Comparison of ENCODE assay signal across 16 cellular contexts in genomic region chr16:4321286-4322120, GRCh38. TPM values are rescaled to one million over a fixed set of nuclear protein-coding genes. Genes with fewer than 3 reads are reported as not detected.
DNase-seq lines count a peak whose midpoint lies in the region; ATAC-seq and TF ChIP-seq lines count a peak whose summit lies in the region.
"Had no signal": no experiment of that assay in that cellular context is flagged by ENCODE, and none has a peak within 500 bp of the region (broad histone marks: within the 10 kb centered on the region; RNA-seq: fewer than 3 reads in every experiment).

No MANE protein-coding gene starts in this region.

- no peak for TF ChIP-seq EP300 in esophagus muscularis mucosa (IDR thresholded peaks at IDR 0.05)

- H3K27me3 ChIP-seq in RWPE2 (ENCODE audit: insufficient read depth, poor library complexity, severe bottlenecking), result no peaks in the 10 kb centered on the region
- no peaks in the 10 kb centered on the region for H3K27me3 ChIP-seq in esophagus muscularis mucosa
- H3K27me3 ChIP-seq in osteoblast (ENCODE audit: insufficient read depth, low read length), result no peaks in the 10 kb centered on the region
- H3K27me3 ChIP-seq in upper lobe of right lung, result no peaks in the 10 kb centered on the region

- H3K36me3 ChIP-seq in RWPE2 (ENCODE audit: low read depth) (no peaks in the 10 kb centered on the region), esophagus muscularis mucosa (no peaks in the 10 kb centered on the region), osteoblast (ENCODE audit: insufficient read depth, low read length) (no peaks in the 10 kb centered on the region), upper lobe of right lung (no peaks in the 10 kb centered on the region)
- H3K36me3 ChIP-seq: colonic mucosa had no signal

- peak overlapping the region; percentile 94 for H3K27ac ChIP-seq in RWPE2 (ENCODE audit: poor library complexity, severe bottlenecking)
- peak overlapping the region; percentile 96 to 97 (median 96) for H3K27ac ChIP-seq in esophagus muscularis mucosa (replicated peaks in 1 of 4)
- H3K27ac ChIP-seq in osteoblast (ENCODE audit: low read depth, low read length), result no peak overlapping the region
- peak overlapping the region; percentile 36 for H3K27ac ChIP-seq in upper lobe of right lung
- H3K27ac ChIP-seq: colonic mucosa, KMS-11 had no signal

- H3K4me1 ChIP-seq in RWPE2 (ENCODE audit: insufficient read depth, poor library complexity, severe bottlenecking), result peaks cover 55% of the 10 kb centered on the region
- peaks cover 77 to 100% (median 100%) of the 10 kb centered on the region in 4 donors for H3K4me1 ChIP-seq in esophagus muscularis mucosa
- peaks cover 54% of the 10 kb centered on the region for H3K4me1 ChIP-seq in osteoblast (ENCODE audit: insufficient read depth, low read length)
- H3K4me1 ChIP-seq in upper lobe of right lung, result peaks cover 72% of the 10 kb centered on the region

- H4K20me1 ChIP-seq in osteoblast (ENCODE audit: insufficient read depth, low read length), result peaks cover 83% of the 10 kb centered on the region

- DNase-seq in RWPE2 (ENCODE audit: low spot score) (peak; percentile 63), esophagus muscularis mucosa (ENCODE audit: extremely low spot score) (no peak), osteoblast (ENCODE audit: insufficient read length, low spot score, missing footprints) (peak; percentile 69), upper lobe of right lung (no peak), NCI-H748 treated with DMSO at 0.1 percent for 48 hours (lab: John Stamatoyannopoulos, UW) (no peak), cerebellar nuclear complex (lab: John Stamatoyannopoulos, UW) (no peak)
- DNase-seq: activated naive CD4-positive, alpha-beta T cell treated with Interleukin-2 at 50 U/mL for 16 hours; colonic mucosa; naive B cell; NCI-H510A; SIG-M5; T-helper 1 cell had no signal

- H3K4me2 ChIP-seq in osteoblast (ENCODE audit: insufficient read depth, low read length), result no peak overlapping the region
- H3K4me2 ChIP-seq: KMS-11 had no signal

- intact Hi-C loops in esophagus muscularis mucosa (cut with DNase I) (no loop called here), upper lobe of right lung (cut with DNase I) (no loop called here)

- no peak overlapping the region for H3K4me3 ChIP-seq in RWPE2 (ENCODE audit: severe bottlenecking)
- no peak overlapping the region for H3K4me3 ChIP-seq in esophagus muscularis mucosa
- H3K4me3 ChIP-seq in osteoblast (ENCODE audit: insufficient read depth, low read length), result no peak overlapping the region
- no peak overlapping the region for H3K4me3 ChIP-seq in upper lobe of right lung
- H3K4me3 ChIP-seq: colonic mucosa, lung had no signal

- 85% methylated on average over 19 of the region's 19 CpGs for WGBS in esophagus muscularis mucosa

- no peak for TF ChIP-seq POLR2A in esophagus muscularis mucosa (IDR thresholded peaks at IDR 0.05; ENCODE audit: low read depth)

- ATAC-seq in RWPE2 (ENCODE audit: low read depth) (no peak), upper lobe of right lung (no peak), HG02642 (IDR thresholded peaks at IDR 0.05; ENCODE audit: poor library complexity, unreplicated experiment) (no peak)
- ATAC-seq: HCT116 had no signal

- H3K79me2 ChIP-seq in osteoblast (ENCODE audit: insufficient read depth, low read length), result peaks cover 97% of the 10 kb centered on the region

- TF ChIP-seq CTCF in RWPE2 (IDR thresholded peaks at IDR 0.05; ENCODE audit: poor library complexity, severe bottlenecking), result no peak
- no peak for TF ChIP-seq CTCF in esophagus muscularis mucosa (IDR thresholded peaks at IDR 0.05)
- no peak for TF ChIP-seq CTCF in osteoblast (IDR thresholded peaks at IDR 0.05; ENCODE audit: extremely low read depth, low read depth, low read length)
- no peak for TF ChIP-seq CTCF in upper lobe of right lung (IDR thresholded peaks at IDR 0.05)

- H2AFZ ChIP-seq in osteoblast (ENCODE audit: low read length), result no peak overlapping the region

- H3K9me3 ChIP-seq in RWPE2 (ENCODE audit: severe bottlenecking) (no peaks in the 10 kb centered on the region), esophagus muscularis mucosa (no peaks in the 10 kb centered on the region), osteoblast (ENCODE audit: low read depth, low read length) (no peaks in the 10 kb centered on the region), upper lobe of right lung (no peaks in the 10 kb centered on the region)
- H3K9me3 ChIP-seq: colonic mucosa had no signal

RNA-seq across cellular contexts. Expression of gene GLIS2, which starts 5.6 kb away (rescaled TPM):
- total RNA-seq in esophagus muscularis mucosa, result 10 to 100 TPM; 10.8 to 32.6 (median 14.9) TPM
- total RNA-seq in osteoblast, result 5.0 and 5.4 TPM in 2 replicates
- total RNA-seq in upper lobe of right lung, result 34.1 TPM

RNA-seq across cellular contexts. Expression of gene PAM16, which starts 29.6 kb away (rescaled TPM):
- 10 to 100 TPM; 24.5 to 44.1 (median 40.2) TPM for total RNA-seq in esophagus muscularis mucosa
- 17.4 and 18.6 TPM in 2 replicates for total RNA-seq in osteoblast
- 41.2 TPM for total RNA-seq in upper lobe of right lung

RNA-seq across cellular contexts. Expression of gene TFAP4, which starts 48.7 kb away (rescaled TPM):
- total RNA-seq in esophagus muscularis mucosa, result 1 to 10 TPM; 2.8 to 4.6 (median 3.7) TPM
- total RNA-seq in osteoblast, result 6.5 and 9.1 TPM in 2 replicates
- total RNA-seq in upper lobe of right lung, result 9.6 TPM

RNA-seq across cellular contexts. Expression of gene VASN, which starts 50.1 kb away (rescaled TPM):
- total RNA-seq in esophagus muscularis mucosa, result 10 to 100 TPM in 3 of 4 donors, 1 to 10 TPM in 1; 7.1 to 31.3 (median 21.7) TPM
- 202 and 217 TPM in 2 replicates for total RNA-seq in osteoblast
- 20.3 TPM for total RNA-seq in upper lobe of right lung

Comparison
In these comparisons a context has a peak if more than half of its experiments do, and no peak if none do; other contexts are left out.
1. DNase-seq: peak in RWPE2 (single experiment) and osteoblast (single experiment); none in esophagus muscularis mucosa (single experiment), upper lobe of right lung (single experiment), NCI-H748 treated with DMSO at 0.1 percent for 48 hours (single experiment) and cerebellar nuclear complex (0 of 2).